ENCODE assay signal across 1 cellular context in the genomic region with DNA sequence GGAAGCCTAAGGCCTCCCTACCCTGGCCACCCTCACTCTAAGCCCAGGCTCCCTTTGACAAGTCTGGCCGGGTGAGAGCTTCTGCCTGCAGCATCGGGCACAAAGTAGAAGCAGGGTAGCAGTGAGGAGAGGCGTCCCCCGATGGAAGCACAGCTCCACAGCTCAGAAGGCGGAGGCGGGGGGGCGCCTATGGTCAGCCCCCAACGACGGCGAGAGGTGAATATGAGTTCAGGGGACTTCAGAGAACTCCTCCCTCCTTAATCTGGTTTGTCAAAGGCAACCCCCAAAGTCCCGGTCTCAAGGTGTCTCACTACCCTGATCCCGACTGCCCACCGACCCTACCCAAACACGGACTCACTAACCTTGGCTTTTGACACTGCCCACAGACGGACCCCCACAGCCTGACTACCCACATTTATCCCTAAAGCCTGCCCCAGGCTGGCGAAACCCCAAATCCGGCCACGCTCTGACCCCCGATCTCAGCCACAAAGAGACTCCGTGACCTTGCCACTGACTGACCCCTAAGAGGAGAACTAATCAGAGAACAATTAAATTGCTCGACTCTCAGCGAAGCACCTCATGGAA.
TF ChIP-seq lines count a peak whose summit lies in the region.

No MANE protein-coding gene starts in this region.

TF ChIP-seq in K562, 482 proteins besides CTCF, POLR2A, EP300 and RAD21 (continues in another document):
- TF ChIP-seq KDM1A (IDR thresholded peaks at IDR 0.05) (0 out of 4 replicates have a peak, but pooled peaks of 1 of the 2 experiments have one; percentile 1), CBFB (CRISPR knock-in tag; IDR thresholded peaks at IDR 0.05) (0 out of 2 replicates have a peak, but pooled peaks have one; percentile 70), NFATC3 (IDR thresholded peaks at IDR 0.05) (no peak), ZNF12 (CRISPR knock-in tag; IDR thresholded peaks at IDR 0.05) (0 out of 2 replicates have a peak, but pooled peaks have one; percentile 53), SUPT5H (IDR thresholded peaks at IDR 0.05) (0 out of 2 replicates have a peak, but pooled peaks have one; percentile 24), SMARCA4 (IDR thresholded peaks at IDR 0.05) (peak; percentile 47; the same call in 1 of the 2 replicates), NR2C2 (CRISPR knock-in tag; IDR thresholded peaks at IDR 0.05) (no peak), NR2C2 (tag; IDR thresholded peaks at IDR 0.05) (peak; percentile 76; the same call in 1 of the 2 replicates), ZSCAN29 (IDR thresholded peaks at IDR 0.05) (0 out of 2 replicates have a peak, but pooled peaks have one; percentile 14), MIER1 (IDR thresholded peaks at IDR 0.05; ENCODE audit: low read depth) (0 out of 2 replicates have a peak, but pooled peaks have one; percentile 35), NFRKB (IDR thresholded peaks at IDR 0.05; ENCODE audit: low read depth) (0 out of 2 replicates have a peak, but pooled peaks have one; percentile 69), ZNF445 (CRISPR knock-in tag; IDR thresholded peaks at IDR 0.05; ENCODE audit: low read depth) (no peak), BCOR (IDR thresholded peaks at IDR 0.05) (0 out of 2 replicates have a peak, but pooled peaks have one; percentile 30), DACH1 (IDR thresholded peaks at IDR 0.05; ENCODE audit: partially characterized antibody) (no peak), TBL1XR1 (IDR thresholded peaks at IDR 0.05; ENCODE audit: low read length in 2 of 2) (0 out of 4 replicates have a peak, but pooled peaks of 1 of the 2 experiments have one; percentile 28), TAF9B (IDR thresholded peaks at IDR 0.05; ENCODE audit: partially characterized antibody) (no peak), MTA3 (IDR thresholded peaks at IDR 0.05; ENCODE audit: borderline replicate concordance) (peak; percentile 34; the same call in 1 of the 2 replicates), CBX1 (IDR thresholded peaks at IDR 0.05; ENCODE audit: low read depth) (peak; percentile 7; the same call in 1 of the 2 replicates), ELF4 (CRISPR knock-in tag; IDR thresholded peaks at IDR 0.05) (no peak), ARID1B (IDR thresholded peaks at IDR 0.05) (peak; percentile 24; the same call in 1 of the 2 replicates), ZBTB1 (CRISPR knock-in tag; IDR thresholded peaks at IDR 0.05; ENCODE audit: borderline replicate concordance, low read depth) (no peak), POLR2B (IDR thresholded peaks at IDR 0.05; ENCODE audit: low read depth, partially characterized antibody) (peak; percentile 43), EGR1 (conservative IDR thresholded peaks at IDR 0.05) (peak; percentile 5; the same call in 1 of the 2 replicates), SMARCA5 (IDR thresholded peaks at IDR 0.05) (peak; percentile 3; the same call in 1 of the 2 replicates), MYC (IDR thresholded peaks at IDR 0.05; ENCODE audit: low read depth, low read length) (no peak), MYC (CRISPR knock-in tag; IDR thresholded peaks at IDR 0.05; ENCODE audit: borderline replicate concordance, low read depth) (0 out of 2 replicates have a peak, but pooled peaks have one; percentile 69), NR2C1 (IDR thresholded peaks at IDR 0.05) (no peak), NR2C1 (tag; IDR thresholded peaks at IDR 0.05) (peak; percentile 40; the same call in 1 of the 2 replicates), HDAC1 (IDR thresholded peaks at IDR 0.05) (peak in 1 of 2 experiments; percentile 44; a peak in 1 of 4 replicates), FOXK1 (CRISPR knock-in tag; IDR thresholded peaks at IDR 0.05; ENCODE audit: borderline replicate concordance) (0 out of 2 replicates have a peak, but pooled peaks have one; percentile 1), SRF (CRISPR knock-in tag; IDR thresholded peaks at IDR 0.05) (no peak), TAL1 (IDR thresholded peaks at IDR 0.05) (0 out of 2 replicates have a peak, but pooled peaks have one; percentile 7), DPF2 (IDR thresholded peaks at IDR 0.05) (0 out of 2 replicates have a peak, but pooled peaks have one; percentile 30), KDM5B (IDR thresholded peaks at IDR 0.05; ENCODE audit: insufficient replicate concordance, low read depth, low read length) (peak; percentile 49), RBM22 (IDR thresholded peaks at IDR 0.05; ENCODE audit: low read depth, low read length, poor library complexity, severe bottlenecking) (no peak), SMARCE1 (IDR thresholded peaks at IDR 0.05) (0 out of 2 replicates have a peak, but pooled peaks have one; percentile 41)
- TF ChIP-seq, protein P1, sequence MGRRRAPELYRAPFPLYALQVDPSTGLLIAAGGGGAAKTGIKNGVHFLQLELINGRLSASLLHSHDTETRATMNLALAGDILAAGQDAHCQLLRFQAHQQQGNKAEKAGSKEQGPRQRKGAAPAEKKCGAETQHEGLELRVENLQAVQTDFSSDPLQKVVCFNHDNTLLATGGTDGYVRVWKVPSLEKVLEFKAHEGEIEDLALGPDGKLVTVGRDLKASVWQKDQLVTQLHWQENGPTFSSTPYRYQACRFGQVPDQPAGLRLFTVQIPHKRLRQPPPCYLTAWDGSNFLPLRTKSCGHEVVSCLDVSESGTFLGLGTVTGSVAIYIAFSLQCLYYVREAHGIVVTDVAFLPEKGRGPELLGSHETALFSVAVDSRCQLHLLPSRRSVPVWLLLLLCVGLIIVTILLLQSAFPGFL (CRISPR knock-in tag; IDR thresholded peaks at IDR 0.05): 0 out of 2 replicates have a peak, but pooled peaks have one; percentile 11
- TF ChIP-seq, protein P2, sequence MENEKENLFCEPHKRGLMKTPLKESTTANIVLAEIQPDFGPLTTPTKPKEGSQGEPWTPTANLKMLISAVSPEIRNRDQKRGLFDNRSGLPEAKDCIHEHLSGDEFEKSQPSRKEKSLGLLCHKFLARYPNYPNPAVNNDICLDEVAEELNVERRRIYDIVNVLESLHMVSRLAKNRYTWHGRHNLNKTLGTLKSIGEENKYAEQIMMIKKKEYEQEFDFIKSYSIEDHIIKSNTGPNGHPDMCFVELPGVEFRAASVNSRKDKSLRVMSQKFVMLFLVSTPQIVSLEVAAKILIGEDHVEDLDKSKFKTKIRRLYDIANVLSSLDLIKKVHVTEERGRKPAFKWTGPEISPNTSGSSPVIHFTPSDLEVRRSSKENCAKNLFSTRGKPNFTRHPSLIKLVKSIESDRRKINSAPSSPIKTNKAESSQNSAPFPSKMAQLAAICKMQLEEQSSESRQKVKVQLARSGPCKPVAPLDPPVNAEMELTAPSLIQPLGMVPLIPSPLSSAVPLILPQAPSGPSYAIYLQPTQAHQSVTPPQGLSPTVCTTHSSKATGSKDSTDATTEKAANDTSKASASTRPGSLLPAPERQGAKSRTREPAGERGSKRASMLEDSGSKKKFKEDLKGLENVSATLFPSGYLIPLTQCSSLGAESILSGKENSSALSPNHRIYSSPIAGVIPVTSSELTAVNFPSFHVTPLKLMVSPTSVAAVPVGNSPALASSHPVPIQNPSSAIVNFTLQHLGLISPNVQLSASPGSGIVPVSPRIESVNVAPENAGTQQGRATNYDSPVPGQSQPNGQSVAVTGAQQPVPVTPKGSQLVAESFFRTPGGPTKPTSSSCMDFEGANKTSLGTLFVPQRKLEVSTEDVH (IDR thresholded peaks at IDR 0.05; ENCODE audit: low read depth, partially characterized antibody): no peak
- TF ChIP-seq, protein P3, sequence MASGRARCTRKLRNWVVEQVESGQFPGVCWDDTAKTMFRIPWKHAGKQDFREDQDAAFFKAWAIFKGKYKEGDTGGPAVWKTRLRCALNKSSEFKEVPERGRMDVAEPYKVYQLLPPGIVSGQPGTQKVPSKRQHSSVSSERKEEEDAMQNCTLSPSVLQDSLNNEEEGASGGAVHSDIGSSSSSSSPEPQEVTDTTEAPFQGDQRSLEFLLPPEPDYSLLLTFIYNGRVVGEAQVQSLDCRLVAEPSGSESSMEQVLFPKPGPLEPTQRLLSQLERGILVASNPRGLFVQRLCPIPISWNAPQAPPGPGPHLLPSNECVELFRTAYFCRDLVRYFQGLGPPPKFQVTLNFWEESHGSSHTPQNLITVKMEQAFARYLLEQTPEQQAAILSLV (tag; IDR thresholded peaks at IDR 0.05): 0 out of 2 replicates have a peak, but pooled peaks have one; percentile 16
- TF ChIP-seq, protein P4, sequence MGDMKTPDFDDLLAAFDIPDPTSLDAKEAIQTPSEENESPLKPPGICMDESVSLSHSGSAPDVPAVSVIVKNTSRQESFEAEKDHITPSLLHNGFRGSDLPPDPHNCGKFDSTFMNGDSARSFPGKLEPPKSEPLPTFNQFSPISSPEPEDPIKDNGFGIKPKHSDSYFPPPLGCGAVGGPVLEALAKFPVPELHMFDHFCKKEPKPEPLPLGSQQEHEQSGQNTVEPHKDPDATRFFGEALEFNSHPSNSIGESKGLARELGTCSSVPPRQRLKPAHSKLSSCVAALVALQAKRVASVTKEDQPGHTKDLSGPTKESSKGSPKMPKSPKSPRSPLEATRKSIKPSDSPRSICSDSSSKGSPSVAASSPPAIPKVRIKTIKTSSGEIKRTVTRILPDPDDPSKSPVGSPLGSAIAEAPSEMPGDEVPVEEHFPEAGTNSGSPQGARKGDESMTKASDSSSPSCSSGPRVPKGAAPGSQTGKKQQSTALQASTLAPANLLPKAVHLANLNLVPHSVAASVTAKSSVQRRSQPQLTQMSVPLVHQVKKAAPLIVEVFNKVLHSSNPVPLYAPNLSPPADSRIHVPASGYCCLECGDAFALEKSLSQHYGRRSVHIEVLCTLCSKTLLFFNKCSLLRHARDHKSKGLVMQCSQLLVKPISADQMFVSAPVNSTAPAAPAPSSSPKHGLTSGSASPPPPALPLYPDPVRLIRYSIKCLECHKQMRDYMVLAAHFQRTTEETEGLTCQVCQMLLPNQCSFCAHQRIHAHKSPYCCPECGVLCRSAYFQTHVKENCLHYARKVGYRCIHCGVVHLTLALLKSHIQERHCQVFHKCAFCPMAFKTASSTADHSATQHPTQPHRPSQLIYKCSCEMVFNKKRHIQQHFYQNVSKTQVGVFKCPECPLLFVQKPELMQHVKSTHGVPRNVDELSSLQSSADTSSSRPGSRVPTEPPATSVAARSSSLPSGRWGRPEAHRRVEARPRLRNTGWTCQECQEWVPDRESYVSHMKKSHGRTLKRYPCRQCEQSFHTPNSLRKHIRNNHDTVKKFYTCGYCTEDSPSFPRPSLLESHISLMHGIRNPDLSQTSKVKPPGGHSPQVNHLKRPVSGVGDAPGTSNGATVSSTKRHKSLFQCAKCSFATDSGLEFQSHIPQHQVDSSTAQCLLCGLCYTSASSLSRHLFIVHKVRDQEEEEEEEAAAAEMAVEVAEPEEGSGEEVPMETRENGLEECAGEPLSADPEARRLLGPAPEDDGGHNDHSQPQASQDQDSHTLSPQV (IDR thresholded peaks at IDR 0.05): peak; percentile 79; the same call in 1 of the 2 replicates
- TF ChIP-seq, protein P5, sequence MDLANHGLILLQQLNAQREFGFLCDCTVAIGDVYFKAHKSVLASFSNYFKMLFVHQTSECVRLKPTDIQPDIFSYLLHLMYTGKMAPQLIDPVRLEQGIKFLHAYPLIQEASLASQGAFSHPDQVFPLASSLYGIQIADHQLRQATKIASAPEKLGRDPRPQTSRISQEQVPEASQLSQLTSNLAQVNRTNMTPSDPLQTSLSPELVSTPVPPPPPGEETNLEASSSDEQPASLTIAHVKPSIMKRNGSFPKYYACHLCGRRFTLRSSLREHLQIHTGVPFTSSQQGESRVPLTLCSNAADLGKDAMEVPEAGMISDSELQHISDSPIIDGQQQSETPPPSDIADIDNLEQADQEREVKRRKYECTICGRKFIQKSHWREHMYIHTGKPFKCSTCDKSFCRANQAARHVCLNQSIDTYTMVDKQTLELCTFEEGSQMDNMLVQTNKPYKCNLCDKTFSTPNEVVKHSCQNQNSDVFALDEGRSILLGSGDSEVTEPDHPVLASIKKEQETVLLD (IDR thresholded peaks at IDR 0.05): peak; percentile 32; the same call in 1 of the 2 replicates
- TF ChIP-seq, protein P6, sequence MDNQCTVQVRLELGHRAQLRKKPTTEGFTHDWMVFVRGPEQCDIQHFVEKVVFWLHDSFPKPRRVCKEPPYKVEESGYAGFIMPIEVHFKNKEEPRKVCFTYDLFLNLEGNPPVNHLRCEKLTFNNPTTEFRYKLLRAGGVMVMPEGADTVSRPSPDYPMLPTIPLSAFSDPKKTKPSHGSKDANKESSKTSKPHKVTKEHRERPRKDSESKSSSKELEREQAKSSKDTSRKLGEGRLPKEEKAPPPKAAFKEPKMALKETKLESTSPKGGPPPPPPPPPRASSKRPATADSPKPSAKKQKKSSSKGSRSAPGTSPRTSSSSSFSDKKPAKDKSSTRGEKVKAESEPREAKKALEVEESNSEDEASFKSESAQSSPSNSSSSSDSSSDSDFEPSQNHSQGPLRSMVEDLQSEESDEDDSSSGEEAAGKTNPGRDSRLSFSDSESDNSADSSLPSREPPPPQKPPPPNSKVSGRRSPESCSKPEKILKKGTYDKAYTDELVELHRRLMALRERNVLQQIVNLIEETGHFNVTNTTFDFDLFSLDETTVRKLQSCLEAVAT (IDR thresholded peaks at IDR 0.05): 0 out of 4 replicates have a peak, but pooled peaks of 1 of the 2 experiments have one; percentile 22
- TF ChIP-seq, protein P7, sequence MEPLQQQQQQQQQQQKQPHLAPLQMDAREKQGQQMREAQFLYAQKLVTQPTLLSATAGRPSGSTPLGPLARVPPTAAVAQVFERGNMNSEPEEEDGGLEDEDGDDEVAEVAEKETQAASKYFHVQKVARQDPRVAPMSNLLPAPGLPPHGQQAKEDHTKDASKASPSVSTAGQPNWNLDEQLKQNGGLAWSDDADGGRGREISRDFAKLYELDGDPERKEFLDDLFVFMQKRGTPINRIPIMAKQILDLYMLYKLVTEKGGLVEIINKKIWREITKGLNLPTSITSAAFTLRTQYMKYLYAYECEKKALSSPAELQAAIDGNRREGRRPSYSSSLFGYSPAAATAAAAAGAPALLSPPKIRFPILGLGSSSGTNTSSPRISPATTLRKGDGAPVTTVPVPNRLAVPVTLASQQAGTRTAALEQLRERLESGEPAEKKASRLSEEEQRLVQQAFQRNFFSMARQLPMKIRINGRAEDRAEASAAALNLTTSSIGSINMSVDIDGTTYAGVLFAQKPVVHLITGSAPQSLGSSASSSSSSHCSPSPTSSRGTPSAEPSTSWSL (CRISPR knock-in tag; IDR thresholded peaks at IDR 0.05; ENCODE audit: borderline replicate concordance): no peak
- TF ChIP-seq, protein P8, sequence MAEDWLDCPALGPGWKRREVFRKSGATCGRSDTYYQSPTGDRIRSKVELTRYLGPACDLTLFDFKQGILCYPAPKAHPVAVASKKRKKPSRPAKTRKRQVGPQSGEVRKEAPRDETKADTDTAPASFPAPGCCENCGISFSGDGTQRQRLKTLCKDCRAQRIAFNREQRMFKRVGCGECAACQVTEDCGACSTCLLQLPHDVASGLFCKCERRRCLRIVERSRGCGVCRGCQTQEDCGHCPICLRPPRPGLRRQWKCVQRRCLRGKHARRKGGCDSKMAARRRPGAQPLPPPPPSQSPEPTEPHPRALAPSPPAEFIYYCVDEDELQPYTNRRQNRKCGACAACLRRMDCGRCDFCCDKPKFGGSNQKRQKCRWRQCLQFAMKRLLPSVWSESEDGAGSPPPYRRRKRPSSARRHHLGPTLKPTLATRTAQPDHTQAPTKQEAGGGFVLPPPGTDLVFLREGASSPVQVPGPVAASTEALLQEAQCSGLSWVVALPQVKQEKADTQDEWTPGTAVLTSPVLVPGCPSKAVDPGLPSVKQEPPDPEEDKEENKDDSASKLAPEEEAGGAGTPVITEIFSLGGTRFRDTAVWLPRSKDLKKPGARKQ (CRISPR knock-in tag; IDR thresholded peaks at IDR 0.05): 0 out of 2 replicates have a peak, but pooled peaks have one; percentile 67
